13 cellular contexts compared by ENCODE assay signal in genomic region chr5:372556-372910, GRCh38. TPM values are rescaled to one million over a fixed set of nuclear protein-coding genes. Genes with fewer than 3 reads are reported as not detected.
DNase-seq lines count a peak whose midpoint lies in the region; ATAC-seq and TF ChIP-seq lines count a peak whose summit lies in the region.
"Had no signal": no experiment of that assay in that cellular context is flagged by ENCODE, and none has a peak within 500 bp of the region (broad histone marks: within the 10 kb centered on the region; RNA-seq: fewer than 3 reads in every experiment).

No MANE protein-coding gene starts in this region.

- no peak overlapping the region for H3K9ac ChIP-seq in colonic mucosa (ENCODE audit: low read depth in 2 of 2, low read length in 2 of 2)

- peaks cover 36% of the 10 kb centered on the region for H3K36me3 Mint-ChIP-seq in activated CD8-positive, alpha-beta memory T cell treated with anti-CD3 and anti-CD28 coated beads, Interleukin-2, amount 10 ng/mL, durations not matched to agents 7 days and 5 days
- H3K36me3 Mint-ChIP-seq in stimulated activated memory B cell treated with anti-CD40 and anti-IgM and Interleukin-4, amounts not matched to agents 10 μg/mL and 1 μg/mL and 100 μg/mL, for 72 hours, result peaks cover 73% of the 10 kb centered on the region

- H3K27ac Mint-ChIP-seq in activated CD8-positive, alpha-beta memory T cell treated with anti-CD3 and anti-CD28 coated beads, Interleukin-2, amount 10 ng/mL, durations not matched to agents 7 days and 5 days, result peak overlapping the region; percentile 85
- H3K27ac Mint-ChIP-seq in stimulated activated memory B cell treated with anti-CD40 and anti-IgM and Interleukin-4, amounts not matched to agents 10 μg/mL and 1 μg/mL and 100 μg/mL, for 72 hours, result peak overlapping the region; percentile 96
- H3K27ac Mint-ChIP-seq: activated B cell treated with CpG ODN at 0.5 μM for 24 hours had no signal

- H3K36me3 ChIP-seq in colonic mucosa, result no peaks in the 10 kb centered on the region
- H3K36me3 ChIP-seq: lower lobe of right lung, thoracic aorta had no signal

- no peaks in the 10 kb centered on the region for H3K27me3 Mint-ChIP-seq in activated CD8-positive, alpha-beta memory T cell treated with anti-CD3 and anti-CD28 coated beads, Interleukin-2, amount 10 ng/mL, durations not matched to agents 7 days and 5 days
- peaks cover 33% of the 10 kb centered on the region for H3K27me3 Mint-ChIP-seq in stimulated activated memory B cell treated with anti-CD40 and anti-IgM and Interleukin-4, amounts not matched to agents 10 μg/mL and 1 μg/mL and 100 μg/mL, for 72 hours

- DNase-seq in activated CD8-positive, alpha-beta memory T cell treated with anti-CD3 and anti-CD28 coated beads, Interleukin-2, amount 10 ng/mL, durations not matched to agents 7 days and 5 days, result no peak
- no peak for DNase-seq in activated CD8-positive, alpha-beta memory T cell treated with anti-CD3 and anti-CD28 coated beads, Interleukin-2, amount 50 U/mL, for 48 hours
- DNase-seq in MV-4-11 (lab: John Stamatoyannopoulos, UW), result peak; percentile 29
- DNase-seq in colonic mucosa, result peak; percentile 13
- no peak for DNase-seq in CD1c-positive myeloid dendritic cell (ENCODE audit: extremely low spot score)
- DNase-seq: activated B cell treated with CpG ODN at 0.5 μM for 24 hours; effector CD4-positive, alpha-beta T cell; NCI-H2029 had no signal

- H3K27ac ChIP-seq in colonic mucosa, result no peak overlapping the region
- H3K27ac ChIP-seq: thoracic aorta had no signal

- peaks cover 87% of the 10 kb centered on the region for H3K4me1 Mint-ChIP-seq in activated CD8-positive, alpha-beta memory T cell treated with anti-CD3 and anti-CD28 coated beads, Interleukin-2, amount 10 ng/mL, durations not matched to agents 7 days and 5 days
- peaks cover 68% of the 10 kb centered on the region for H3K4me1 Mint-ChIP-seq in stimulated activated memory B cell treated with anti-CD40 and anti-IgM and Interleukin-4, amounts not matched to agents 10 μg/mL and 1 μg/mL and 100 μg/mL, for 72 hours

- no peaks in the 10 kb centered on the region for H3K4me1 ChIP-seq in colonic mucosa

- no peak for ATAC-seq in activated CD8-positive, alpha-beta memory T cell treated with anti-CD3 and anti-CD28 coated beads, Interleukin-2, amount 10 ng/mL, durations not matched to agents 7 days and 5 days
- no peak for ATAC-seq in stimulated activated memory B cell treated with anti-CD40 and anti-IgM and Interleukin-4, amounts not matched to agents 10 μg/mL and 1 μg/mL and 100 μg/mL, for 72 hours
- ATAC-seq in HG03045 (IDR thresholded peaks at IDR 0.05; ENCODE audit: unreplicated experiment) (no peak), HG02571 (IDR thresholded peaks at IDR 0.05; ENCODE audit: unreplicated experiment) (no peak)
- ATAC-seq: lower lobe of right lung had no signal

- peak overlapping the region; percentile 62 for H3K4me3 Mint-ChIP-seq in activated CD8-positive, alpha-beta memory T cell treated with anti-CD3 and anti-CD28 coated beads, Interleukin-2, amount 10 ng/mL, durations not matched to agents 7 days and 5 days
- H3K4me3 Mint-ChIP-seq in stimulated activated memory B cell treated with anti-CD40 and anti-IgM and Interleukin-4, amounts not matched to agents 10 μg/mL and 1 μg/mL and 100 μg/mL, for 72 hours, result peak overlapping the region; percentile 21
- H3K4me3 Mint-ChIP-seq: activated B cell treated with CpG ODN at 0.5 μM for 24 hours had no signal

- H3K9me3 Mint-ChIP-seq in activated CD8-positive, alpha-beta memory T cell treated with anti-CD3 and anti-CD28 coated beads, Interleukin-2, amount 10 ng/mL, durations not matched to agents 7 days and 5 days (ENCODE audit: low read depth), result no peaks in the 10 kb centered on the region
- no peaks in the 10 kb centered on the region for H3K9me3 Mint-ChIP-seq in stimulated activated memory B cell treated with anti-CD40 and anti-IgM and Interleukin-4, amounts not matched to agents 10 μg/mL and 1 μg/mL and 100 μg/mL, for 72 hours
- H3K9me3 Mint-ChIP-seq: activated B cell treated with CpG ODN at 0.5 μM for 24 hours had no signal

- no peak for TF ChIP-seq CTCF in colonic mucosa (IDR thresholded peaks at IDR 0.05)

- intact Hi-C loops in colonic mucosa (cut with DNase I), result no loop called here

- H3K9me3 ChIP-seq in colonic mucosa, result no peaks in the 10 kb centered on the region
- H3K9me3 ChIP-seq: lower lobe of right lung, thoracic aorta had no signal

- H3K4me3 ChIP-seq in colonic mucosa, result no peak overlapping the region
- H3K4me3 ChIP-seq: lower lobe of right lung, thoracic aorta had no signal

- H3K27me3 ChIP-seq in colonic mucosa, result peaks cover 8% of the 10 kb centered on the region

- CTCF ChIA-PET in activated CD8-positive, alpha-beta memory T cell treated with anti-CD3 and anti-CD28 coated beads, Interleukin-2, amount 10 ng/mL, durations not matched to agents 7 days and 5 days (lab: Charles Lee), result interaction anchor here (0.6 to 1.9 kb wide), 3 partner anchors 20 to 31 kb away, joined by 4 to 6 read pairs (median 4); no protein-coding TSS in a partner anchor

RNA-seq across cellular contexts. Expression of gene AHRR, which starts 51.0 kb away (rescaled TPM):
- 10 to 100 TPM; 56.8 to 64.0 TPM for total RNA-seq in activated CD8-positive, alpha-beta memory T cell treated with anti-CD3 and anti-CD28 coated beads, Interleukin-2, amount 10 ng/mL, durations not matched to agents 7 days and 5 days
- total RNA-seq in colonic mucosa, result 1 to 10 TPM; 1.9 to 2.1 TPM

Comparison
In these comparisons a context has a peak if more than half of its experiments do, and no peak if none do; other contexts are left out.
1. DNase-seq: peak in MV-4-11 (single experiment) and colonic mucosa (single experiment); none in activated CD8-positive, alpha-beta memory T cell treated with anti-CD3 and anti-CD28 coated beads, Interleukin-2, amount 10 ng/mL, durations not matched to agents 7 days and 5 days (single experiment), activated CD8-positive, alpha-beta memory T cell treated with anti-CD3 and anti-CD28 coated beads, Interleukin-2, amount 50 U/mL, for 48 hours (single experiment) and CD1c-positive myeloid dendritic cell (single experiment).
2. RNA of gene AHRR, which starts 51.0 kb away (total RNA-seq): 56.8 to 64.0 TPM in activated CD8-positive, alpha-beta memory T cell treated with anti-CD3 and anti-CD28 coated beads, Interleukin-2, amount 10 ng/mL, durations not matched to agents 7 days and 5 days; 1.9 to 2.1 TPM in colonic mucosa; every median in the first group is over 10 times any median in the second.